In genomic region chr12:114408881-114409795, GRCh38 we compare ENCODE assay signal across 11 cellular contexts. TPM values are rescaled to one million over a fixed set of nuclear protein-coding genes. Genes with fewer than 3 reads are reported as not detected.
DNase-seq lines count a peak whose midpoint lies in the region; ATAC-seq and TF ChIP-seq lines count a peak whose summit lies in the region.
"Had no signal": no experiment of that assay in that cellular context is flagged by ENCODE, and none has a peak within 500 bp of the region (broad histone marks: within the 10 kb centered on the region; RNA-seq: fewer than 3 reads in every experiment).

No MANE protein-coding gene starts in this region.

- H3K27ac Mint-ChIP-seq in CD4-positive, alpha-beta memory T cell: no peak overlapping the region
- peak overlapping the region; percentile 62 for H3K27ac Mint-ChIP-seq in activated CD4-positive, alpha-beta memory T cell treated with anti-CD3 and anti-CD28 coated beads, Interleukin-2, amount 10 ng/mL, durations not matched to agents 7 days and 5 days

- peak overlapping the region in 5 of 8 donors; percentile 35 to 78 (median 48) for H3K4me3 Mint-ChIP-seq in CD4-positive, alpha-beta memory T cell
- H3K4me3 Mint-ChIP-seq in activated CD4-positive, alpha-beta memory T cell treated with anti-CD3 and anti-CD28 coated beads, Interleukin-2, amount 10 ng/mL, durations not matched to agents 7 days and 5 days: no peak overlapping the region
- H3K4me3 Mint-ChIP-seq: activated T-cell treated with anti-CD3 and anti-CD28 coated beads, Interleukin-2, amount 50 U/mL, for 4 hours had no signal

- intact Hi-C loops in CD4-positive, alpha-beta memory T cell (cut with micrococcal nuclease): no loop called here
- intact Hi-C loops in prostate gland (cut with DNase I): no loop called here

- no peaks in the 10 kb centered on the region for H3K36me3 Mint-ChIP-seq in CD4-positive, alpha-beta memory T cell
- peaks cover 4% of the 10 kb centered on the region for H3K36me3 Mint-ChIP-seq in activated CD4-positive, alpha-beta memory T cell treated with anti-CD3 and anti-CD28 coated beads, Interleukin-2, amount 10 ng/mL, durations not matched to agents 7 days and 5 days (ENCODE audit: low read depth)

- peaks cover 59 to 63% of the 10 kb centered on the region in 2 donors for H3K27me3 Mint-ChIP-seq in CD4-positive, alpha-beta memory T cell
- H3K27me3 Mint-ChIP-seq in activated CD4-positive, alpha-beta memory T cell treated with anti-CD3 and anti-CD28 coated beads, Interleukin-2, amount 10 ng/mL, durations not matched to agents 7 days and 5 days: peaks cover 93% of the 10 kb centered on the region

- TF ChIP-seq CTCF in cardiac muscle cell (IDR thresholded peaks at IDR 0.05; ENCODE audit: low read depth, low read length) (peak; percentile 24), prostate gland (IDR thresholded peaks at IDR 0.05) (no peak), GM10248 (IDR thresholded peaks at IDR 0.05; ENCODE audit: control extremely low read depth, extremely low read depth, low read depth, missing control alignments) (no peak)

- TF ChIP-seq POLR2A in prostate gland (IDR thresholded peaks at IDR 0.05): no peak

- peaks cover 32% of the 10 kb centered on the region for H3K27me3 ChIP-seq in CD4-positive, alpha-beta memory T cell (ENCODE audit: insufficient read depth, low read length)
- H3K27me3 ChIP-seq in cardiac muscle cell: peaks cover 92% of the 10 kb centered on the region
- H3K27me3 ChIP-seq in prostate gland (replicated peaks; ENCODE audit: insufficient read depth): peaks cover 26% of the 10 kb centered on the region

- H3K4me3 ChIP-seq in CD4-positive, alpha-beta memory T cell (ENCODE audit: low read length in 2 of 2): no peak overlapping the region
- peak overlapping the region; percentile 97 for H3K4me3 ChIP-seq in cardiac muscle cell
- H3K4me3 ChIP-seq in prostate gland: peak overlapping the region; percentile 28 to 29

- H3K36me3 ChIP-seq in CD4-positive, alpha-beta memory T cell (ENCODE audit: insufficient read depth, low read length): no peaks in the 10 kb centered on the region
- no peaks in the 10 kb centered on the region for H3K36me3 ChIP-seq in cardiac muscle cell
- H3K36me3 ChIP-seq in prostate gland: no peaks in the 10 kb centered on the region

- no peak for DNase-seq in CD4-positive, alpha-beta memory T cell
- no peak for DNase-seq in activated CD4-positive, alpha-beta memory T cell treated with anti-CD3 and anti-CD28 coated beads, Interleukin-2, amount 10 ng/mL, durations not matched to agents 7 days and 5 days
- DNase-seq in cardiac muscle cell (ENCODE audit: low read depth in 1 of 2, low spot score in 1 of 2): peak in 1 of 2 donors; percentile 81
- DNase-seq in prostate gland (ENCODE audit: low spot score): no peak
- DNase-seq in NCI-H82 treated with DMSO at 0.1 percent for 48 hours (lab: John Stamatoyannopoulos, UW; ENCODE audit: unreplicated experiment): no peak
- no peak for DNase-seq in NCI-H446 treated with DMSO at 0.1 percent for 48 hours (lab: John Stamatoyannopoulos, UW)
- DNase-seq in GM10248 (ENCODE audit: extremely low spot score): no peak
- DNase-seq: activated T-cell treated with anti-CD3 and anti-CD28 coated beads, Interleukin-2, amount 50 U/mL, for 4 hours; KG1 had no signal

- peaks cover 1 to 10% (median 9%) of the 10 kb centered on the region in 4 donors for H3K4me1 Mint-ChIP-seq in CD4-positive, alpha-beta memory T cell
- peaks cover 7% of the 10 kb centered on the region for H3K4me1 Mint-ChIP-seq in activated CD4-positive, alpha-beta memory T cell treated with anti-CD3 and anti-CD28 coated beads, Interleukin-2, amount 10 ng/mL, durations not matched to agents 7 days and 5 days

- no peaks in the 10 kb centered on the region for H3K9me3 ChIP-seq in CD4-positive, alpha-beta memory T cell (ENCODE audit: control insufficient read depth in 1 of 2, low read length in 2 of 2)
- H3K9me3 ChIP-seq in cardiac muscle cell (ENCODE audit: low read depth): no peaks in the 10 kb centered on the region
- H3K9me3 ChIP-seq in prostate gland: no peaks in the 10 kb centered on the region

- H3K27ac ChIP-seq in CD4-positive, alpha-beta memory T cell (ENCODE audit: low read depth, low read length): no peak overlapping the region
- H3K27ac ChIP-seq in cardiac muscle cell: no peak overlapping the region
- H3K27ac ChIP-seq in prostate gland: peak overlapping the region in 1 of 2 donors; percentile 57

- H3K9me3 Mint-ChIP-seq in CD4-positive, alpha-beta memory T cell: peaks cover 0 to 9% (median 5%) of the 10 kb centered on the region in 8 donors
- H3K9me3 Mint-ChIP-seq in activated CD4-positive, alpha-beta memory T cell treated with anti-CD3 and anti-CD28 coated beads, Interleukin-2, amount 10 ng/mL, durations not matched to agents 7 days and 5 days: no peaks in the 10 kb centered on the region
- H3K9me3 Mint-ChIP-seq: activated T-cell treated with anti-CD3 and anti-CD28 coated beads, Interleukin-2, amount 50 U/mL, for 4 hours had no signal

- no peaks in the 10 kb centered on the region for H3K4me1 ChIP-seq in CD4-positive, alpha-beta memory T cell (ENCODE audit: insufficient read depth, low read length)
- peaks cover 34% of the 10 kb centered on the region for H3K4me1 ChIP-seq in cardiac muscle cell (ENCODE audit: low read depth)
- H3K4me1 ChIP-seq in prostate gland (replicated peaks): no peaks in the 10 kb centered on the region

- 13% methylated on average over 66 of the region's 67 CpGs for WGBS in prostate gland

- ATAC-seq in GM21825 (IDR thresholded peaks at IDR 0.05; ENCODE audit: unreplicated experiment): no peak

- POLR2A ChIA-PET in CD4-positive, alpha-beta memory T cell (lab: Charles Lee; ENCODE audit: partially characterized antibody): no interaction called here
- POLR2A ChIA-PET in activated CD4-positive, alpha-beta memory T cell treated with anti-CD3 and anti-CD28 coated beads, Interleukin-2, amount 10 ng/mL, durations not matched to agents 7 days and 5 days (lab: Charles Lee): no interaction called here
- POLR2A ChIA-PET in GM10248 (lab: Yijun Ruan, JAX): no interaction called here

- CTCF ChIA-PET in CD4-positive, alpha-beta memory T cell (lab: Charles Lee; ENCODE audit: partially characterized antibody): no interaction called here
- CTCF ChIA-PET in activated CD4-positive, alpha-beta memory T cell treated with anti-CD3 and anti-CD28 coated beads, Interleukin-2, amount 10 ng/mL, durations not matched to agents 7 days and 5 days (lab: Charles Lee): no interaction called here
- CTCF ChIA-PET in GM10248 (lab: Yijun Ruan, JAX): no interaction called here

RNA-seq across cellular contexts. Expression of gene TBX5, which starts 3.2 kb away (rescaled TPM):
- not detected for total RNA-seq in CD4-positive, alpha-beta memory T cell
- not detected for polyA plus RNA-seq in CD4-positive, alpha-beta memory T cell
- total RNA-seq in activated CD4-positive, alpha-beta memory T cell treated with anti-CD3 and anti-CD28 coated beads, Interleukin-2, amount 10 ng/mL, durations not matched to agents 7 days and 5 days: not detected
- total RNA-seq in cardiac muscle cell: 108 and 109 TPM in 2 replicates
- 83.3 and 110 TPM in 2 replicates for polyA plus RNA-seq in cardiac muscle cell
- 1 to 10 TPM in 1 of 2 donors, under 1 TPM in 1; 0.34 to 4.9 TPM for total RNA-seq in prostate gland
- total RNA-seq: activated T-cell treated with anti-CD3 and anti-CD28 coated beads, Interleukin-2, amount 50 U/mL, for 4 hours; OCI-LY7 had no signal

Comparison
In these comparisons a context has a peak if more than half of its experiments do, and no peak if none do; other contexts are left out.
1. H3K4me3 ChIP-seq: peak in cardiac muscle cell (single experiment) and prostate gland (2 of 2); none in CD4-positive, alpha-beta memory T cell (0 of 2).
2. RNA of gene TBX5, which starts 3.2 kb away (total RNA-seq): 108 to 109 TPM in cardiac muscle cell; 0.34 to 4.9 TPM in prostate gland, not detected in CD4-positive, alpha-beta memory T cell and not detected in activated CD4-positive, alpha-beta memory T cell treated with anti-CD3 and anti-CD28 coated beads, Interleukin-2, amount 10 ng/mL, durations not matched to agents 7 days and 5 days; every median in the first group is over 10 times any median in the second.